ENCODE assay signal across 1 cellular context in genomic region chr9:74330487-74331214, GRCh38.
TF ChIP-seq lines count a peak whose summit lies in the region.

No MANE protein-coding gene starts in this region.

TF ChIP-seq in SK-N-SH, 30 proteins besides CTCF, POLR2A, EP300 and RAD21 (continued from another document):
- TF ChIP-seq USF1 (IDR thresholded peaks at IDR 0.05; ENCODE audit: borderline replicate concordance, low read depth), result no peak
- peak; percentile 54; the same call in 1 of the 2 replicates for TF ChIP-seq TCF12 (IDR thresholded peaks at IDR 0.05)
- no peak for TF ChIP-seq USF2 (IDR thresholded peaks at IDR 0.05; ENCODE audit: borderline replicate concordance, low read depth, low read length)
- no peak for TF ChIP-seq MAX (IDR thresholded peaks at IDR 0.05; ENCODE audit: low read depth)
- TF ChIP-seq ZBTB33 (IDR thresholded peaks at IDR 0.05; ENCODE audit: borderline replicate concordance, low read depth), result no peak
- no peak for TF ChIP-seq MEF2A (IDR thresholded peaks at IDR 0.05; ENCODE audit: borderline replicate concordance, low read depth)
- no peak for TF ChIP-seq NRF1 (IDR thresholded peaks at IDR 0.05; ENCODE audit: low read depth, low read length)
- TF ChIP-seq ELF1 (IDR thresholded peaks at IDR 0.05), result no peak
- TF ChIP-seq PBX3 (IDR thresholded peaks at IDR 0.05), result no peak
- no peak for TF ChIP-seq JUND (IDR thresholded peaks at IDR 0.05)
- peak; percentile 59 for TF ChIP-seq CHD2 (IDR thresholded peaks at IDR 0.05; ENCODE audit: low read length, partially characterized antibody)
- no peak for TF ChIP-seq NFIC (IDR thresholded peaks at IDR 0.05; ENCODE audit: borderline replicate concordance)
- no peak for TF ChIP-seq POLR2AphosphoS5 (IDR thresholded peaks at IDR 0.05; ENCODE audit: low read depth, low read length)
